In the genomic region with DNA sequence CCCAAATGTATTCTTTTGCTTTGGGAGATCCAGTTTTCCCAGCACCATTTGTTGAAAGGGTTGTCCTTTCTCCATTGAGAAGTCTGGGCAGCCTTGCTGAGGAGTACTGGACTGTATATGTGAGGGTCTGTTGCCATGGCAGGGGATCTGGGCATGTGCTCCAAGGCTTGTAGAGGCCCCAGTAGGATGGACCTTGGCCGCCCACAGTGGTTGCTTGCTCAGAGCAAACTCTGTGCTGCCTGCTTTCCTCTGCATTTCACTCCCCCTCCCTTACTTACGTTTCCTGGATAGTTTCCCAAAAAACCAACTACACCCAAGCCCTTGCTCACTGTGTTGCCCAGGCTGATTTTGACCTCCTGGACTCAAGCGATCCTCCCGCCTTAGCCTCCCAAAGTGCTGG, we compare ENCODE assay signal across 5 cellular contexts.
"Had no signal": no experiment of that assay in that cellular context is flagged by ENCODE, and none has a peak within 500 bp of the region (broad histone marks: within the 10 kb centered on the region; RNA-seq: fewer than 3 reads in every experiment).

No MANE protein-coding gene starts in this region.

- ATAC-seq: GM23338 had no signal

- H3K27ac Mint-ChIP-seq: GM23338, H9, IgD-negative memory B cell had no signal

- DNase-seq: H9, HCEC 1CT, KBM-7 had no signal

- H3K4me1 Mint-ChIP-seq: GM23338, IgD-negative memory B cell had no signal

- H3K4me3 Mint-ChIP-seq: GM23338, H9, IgD-negative memory B cell had no signal
